In genomic region chr11:79363261-79363660, GRCh38 we compare ENCODE assay signal across 25 cellular contexts.
"Had no signal": no experiment of that assay in that cellular context is flagged by ENCODE, and none has a peak within 500 bp of the region (broad histone marks: within the 10 kb centered on the region; RNA-seq: fewer than 3 reads in every experiment).

No MANE protein-coding gene starts in this region.

- DNase-seq: activated naive CD4-positive, alpha-beta T cell treated with anti-CD3 and anti-CD28 coated beads for 36 hours; activated naive CD8-positive, alpha-beta T cell treated with anti-CD3 and anti-CD28 coated beads, Interleukin-2, amount 50 U/mL, for 24 hours; activated T-cell treated with anti-CD3 and anti-CD28 coated beads, Interleukin-2, amount 50 U/mL, for 24 hours; caudate nucleus; effector CD4-positive, alpha-beta T cell; foreskin melanocyte; glutamatergic neuron; left colon; naive thymus-derived CD4-positive, alpha-beta T cell; occipital lobe; retina; spleen; stimulated activated CD4-positive, alpha-beta T cell treated with anti-CD3 and anti-CD28 coated beads, Interleukin-4, amount 100 ng/mL, for 24 hours; stimulated activated naive CD4-positive, alpha-beta T cell treated with Interleukin-2 at 50 U/mL for 16 hours; T1000; upper lobe of left lung had no signal

- H3K36me3 ChIP-seq: spleen, thoracic aorta, upper lobe of left lung had no signal

- H3K4me3 ChIP-seq: hepatocyte, spleen, thoracic aorta, upper lobe of left lung had no signal

- ATAC-seq: activated naive CD8-positive, alpha-beta T cell treated with anti-CD3 and anti-CD28 coated beads, Interleukin-2, amount 50 U/mL, for 24 hours; left colon; naive thymus-derived CD4-positive, alpha-beta T cell; WTC11 had no signal

- H3K79me2 ChIP-seq: hepatocyte had no signal

- H3K4me2 ChIP-seq: hepatocyte had no signal

- FAIRE-seq: endometrium had no signal

- H3K36me3 Mint-ChIP-seq: brain; naive thymus-derived CD4-positive, alpha-beta T cell; WTC11 had no signal

- H3K27ac ChIP-seq: hepatocyte, spleen, thoracic aorta, upper lobe of left lung had no signal

- H3K27ac Mint-ChIP-seq: activated naive CD4-positive, alpha-beta T cell treated with anti-CD3 and anti-CD28 coated beads for 36 hours; activated naive CD8-positive, alpha-beta T cell treated with anti-CD3 and anti-CD28 coated beads, Interleukin-2, amount 50 U/mL, for 24 hours; activated T-cell treated with anti-CD3 and anti-CD28 coated beads, Interleukin-2, amount 50 U/mL, for 24 hours; activated T-helper 2 cell treated with anti-CD3 and anti-CD28 coated beads, Interferon-gamma antibody, Interleukin-2, Interleukin-4, amounts not matched to agents 10 μg/mL and 5 μg/mL and 100 μg/mL, durations not matched to agents 14 hours and 24 hours and 36 hours; dendritic cell treated with granulocyte-macrophage colony-stimulating factor and Interleukin-4, amounts not matched to agents 40 ng/mL and 50 ng/mL, for 4 days; naive thymus-derived CD4-positive, alpha-beta T cell; T-helper 1 cell treated with Interleukin-12 subunit alpha and Interleukin-12 subunit beta and Interleukin-4 antibody, amounts not matched to agents 30 μg/mL and 1 μg/mL, for 36 hours; WTC11 had no signal

- H3K27me3 ChIP-seq: hepatocyte, spleen, upper lobe of left lung had no signal

- H3K9me3 Mint-ChIP-seq: activated naive CD4-positive, alpha-beta T cell treated with anti-CD3 and anti-CD28 coated beads for 36 hours; activated naive CD8-positive, alpha-beta T cell treated with anti-CD3 and anti-CD28 coated beads, Interleukin-2, amount 50 U/mL, for 24 hours; activated T-cell treated with anti-CD3 and anti-CD28 coated beads, Interleukin-2, amount 50 U/mL, for 24 hours; activated T-helper 2 cell treated with anti-CD3 and anti-CD28 coated beads, Interferon-gamma antibody, Interleukin-2, Interleukin-4, amounts not matched to agents 10 μg/mL and 5 μg/mL and 100 μg/mL, durations not matched to agents 14 hours and 24 hours and 36 hours; brain; dendritic cell treated with granulocyte-macrophage colony-stimulating factor and Interleukin-4, amounts not matched to agents 40 ng/mL and 50 ng/mL, for 4 days; neural crest cell; T-helper 1 cell treated with Interleukin-12 subunit alpha and Interleukin-12 subunit beta and Interleukin-4 antibody, amounts not matched to agents 30 μg/mL and 1 μg/mL, for 36 hours; WTC11 had no signal

- H2AFZ ChIP-seq: hepatocyte had no signal

- H3K4me1 ChIP-seq: spleen, upper lobe of left lung had no signal

- H3K9me3 ChIP-seq: spleen, thoracic aorta, upper lobe of left lung had no signal
